Comparison of ENCODE assay signal across 9 cellular contexts in genomic region chr14:21309238-21309636, GRCh38. TPM values are rescaled to one million over a fixed set of nuclear protein-coding genes. Genes with fewer than 3 reads are reported as not detected.
A peak's percentile ranks its signal among the peaks of the same experiment; 100 is the strongest.
DNase-seq lines count a peak whose midpoint lies in the region; ATAC-seq and TF ChIP-seq lines count a peak whose summit lies in the region.
"Had no signal": no experiment of that assay in that cellular context is flagged by ENCODE, and none has a peak within 500 bp of the region (broad histone marks: within the 10 kb centered on the region; RNA-seq: fewer than 3 reads in every experiment).

No MANE protein-coding gene starts in this region.

- peak overlapping the region; percentile 83 for H4K12ac ChIP-seq in trophoblast cell (ENCODE audit: low read depth, low read length)

- H3K79me1 ChIP-seq in trophoblast cell (ENCODE audit: low read length): peaks cover 5% of the 10 kb centered on the region

- peak overlapping the region; percentile 80 for H3K4ac ChIP-seq in trophoblast cell (ENCODE audit: low read depth, low read length)

- H3K9ac ChIP-seq in trophoblast cell (ENCODE audit: low read length): no peak overlapping the region

- H4K91ac ChIP-seq in trophoblast cell (ENCODE audit: low read depth, low read length): peak overlapping the region; percentile 81

- no peak for TF ChIP-seq POLR2A in Peyer's patch (IDR thresholded peaks at IDR 0.05)

- H3K4me2 ChIP-seq in trophoblast cell (ENCODE audit: low read length): peak overlapping the region; percentile 50

- H3K23ac ChIP-seq in trophoblast cell (ENCODE audit: low read length): no peak overlapping the region

- H3K27ac ChIP-seq in Peyer's patch (peak overlapping the region; percentile 33 to 80 (median 71)), trophoblast cell (ENCODE audit: low read depth, low read length) (peak overlapping the region; percentile 33)

- no peaks in the 10 kb centered on the region for H3K9me3 ChIP-seq in Peyer's patch
- no peaks in the 10 kb centered on the region for H3K9me3 ChIP-seq in trophoblast cell (ENCODE audit: insufficient read depth, low read depth, low read length)

- WGBS in trophoblast cell (ENCODE audit: extremely low coverage, insufficient coverage, insufficient read length): no CpG with 5 or more reads among the region's 8 CpGs

- no peak for DNase-seq in Peyer's patch
- DNase-seq in epithelial cell of proximal tubule (ENCODE audit: low read depth): no peak
- peak in 1 of 2 donors; percentile 35 for DNase-seq in trophoblast cell
- DNase-seq in MV-4-11 (lab: John Stamatoyannopoulos, UW): no peak
- no peak for DNase-seq in stimulated activated CD4-positive, alpha-beta T cell treated with anti-CD3 and anti-CD28 coated beads, Interleukin-4, amount 100 ng/mL, for 1 hour
- no peak for DNase-seq in LoVo (ENCODE audit: low spot score)
- DNase-seq in central memory CD4-positive, alpha-beta T cell: no peak

- peaks cover 1% of the 10 kb centered on the region for H3K79me2 ChIP-seq in trophoblast cell (ENCODE audit: control insufficient read depth, insufficient read depth, low read length, poor library complexity)

- H3K14ac ChIP-seq in trophoblast cell (ENCODE audit: low read length): peak overlapping the region; percentile 87

- peak overlapping the region; percentile 88 for H2AFZ ChIP-seq in trophoblast cell (ENCODE audit: insufficient read depth, low read length, poor library complexity)

- H3K27me3 ChIP-seq in Peyer's patch (no peaks in the 10 kb centered on the region), trophoblast cell (ENCODE audit: insufficient read depth, low read length) (no peaks in the 10 kb centered on the region)

- H2AK5ac ChIP-seq in trophoblast cell (ENCODE audit: low read length): peak overlapping the region; percentile 4

- TF ChIP-seq CTCF in Peyer's patch (IDR thresholded peaks at IDR 0.05): no peak
- no peak for TF ChIP-seq CTCF in epithelial cell of proximal tubule (conservative IDR thresholded peaks at IDR 0.05; ENCODE audit: low read depth, low read length)

- H3K4me1 ChIP-seq in Peyer's patch: peaks cover 0 to 5% (median 2%) of the 10 kb centered on the region in 4 donors
- H3K4me1 ChIP-seq in trophoblast cell (ENCODE audit: control insufficient read depth in 1 of 2, insufficient read depth in 2 of 2, low read length in 2 of 2): peaks cover 2 to 4% of the 10 kb centered on the region in 2 experiments

- ATAC-seq in GM18873 (IDR thresholded peaks at IDR 0.05; ENCODE audit: low FRiP score, unreplicated experiment): peak; percentile 1

- peak overlapping the region; percentile 96 for H4K8ac ChIP-seq in trophoblast cell (ENCODE audit: low read depth, low read length)

- no peaks in the 10 kb centered on the region for H3K36me3 ChIP-seq in Peyer's patch
- no peaks in the 10 kb centered on the region for H3K36me3 ChIP-seq in trophoblast cell (ENCODE audit: control insufficient read depth in 1 of 2, insufficient read depth in 2 of 2, low read length in 2 of 2)

- H3K4me3 ChIP-seq in Peyer's patch: peak overlapping the region; percentile 21 to 34 (median 26)
- peak overlapping the region; percentile 47 for H3K4me3 ChIP-seq in epithelial cell of proximal tubule (ENCODE audit: low read depth, low read length)
- no peak overlapping the region for H3K4me3 ChIP-seq in trophoblast cell (ENCODE audit: low read depth, low read length)

- H3K18ac ChIP-seq in trophoblast cell (ENCODE audit: low read length): peak overlapping the region; percentile 35

- peak overlapping the region; percentile 66 for H2BK12ac ChIP-seq in trophoblast cell (ENCODE audit: low read length)

- H2BK5ac ChIP-seq in trophoblast cell (ENCODE audit: low read depth, low read length, poor library complexity): peak overlapping the region; percentile 9

- H2BK120ac ChIP-seq in trophoblast cell (ENCODE audit: insufficient read depth, low read length, poor library complexity): peak overlapping the region; percentile 7

RNA-seq across cellular contexts. Expression of gene RPGRIP1, which starts 29.4 kb away (rescaled TPM):
- 1 to 10 TPM in 1 of 4 donors, under 1 TPM in 1, not detected in 2; 0.40 to 3.3 TPM for total RNA-seq in Peyer's patch
- total RNA-seq in epithelial cell of proximal tubule: 0.07 TPM in 1 of 2 replicates, not detected in the other
- polyA plus RNA-seq in trophoblast cell (2013): 0.01 TPM in 1 of 2 replicates, not detected in the other
- total RNA-seq: dermis blood vessel endothelial cell had no signal

RNA-seq across cellular contexts. Expression of gene HNRNPC, which starts 40.0 kb away (rescaled TPM):
- total RNA-seq in Peyer's patch (100 to 1,000 TPM; 201 to 392 (median 259) TPM), epithelial cell of proximal tubule (755 and 938 TPM in 2 replicates)
- 959 and 960 TPM in 2 replicates for polyA plus RNA-seq in trophoblast cell (2013)
